In the genomic region with DNA sequence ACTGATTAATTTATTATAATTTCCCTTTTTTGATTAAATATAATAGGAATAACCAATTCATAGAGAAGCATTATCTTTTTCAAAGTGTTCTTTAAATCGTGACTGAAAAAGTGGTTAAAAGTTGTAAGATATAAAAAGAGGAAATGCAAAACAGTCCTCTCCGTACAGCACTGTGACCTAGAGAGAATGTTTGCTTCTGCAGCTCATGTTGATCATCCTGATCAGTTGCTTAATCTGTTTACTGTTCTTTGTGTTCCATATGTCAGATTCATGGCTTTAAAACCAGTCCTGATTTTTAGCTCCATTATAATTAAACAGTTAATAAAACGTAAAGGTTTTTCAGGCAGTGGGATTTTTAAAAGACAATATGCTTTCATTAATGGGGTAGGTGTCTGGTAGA, we compare ENCODE assay signal across 1 cellular context.
TF ChIP-seq lines count a peak whose summit lies in the region.

No MANE protein-coding gene starts in this region.

TF ChIP-seq in endothelial cell of umbilical vein, 7 proteins besides CTCF, POLR2A, EP300 and RAD21:
- TF ChIP-seq FOS (IDR thresholded peaks at IDR 0.05; ENCODE audit: borderline replicate concordance, insufficient read depth, low read length) (no peak), GATA2 (IDR thresholded peaks at IDR 0.05; ENCODE audit: insufficient read depth, insufficient read length, low read depth, low read length) (no peak), MYC (IDR thresholded peaks at IDR 0.05; ENCODE audit: low read depth, low read length) (no peak), JUN (IDR thresholded peaks at IDR 0.05; ENCODE audit: borderline replicate concordance, insufficient read depth, insufficient read length, low read depth) (no peak), POLR2AphosphoS5 (IDR thresholded peaks at IDR 0.05; ENCODE audit: insufficient read depth, low read depth, low read length) (no peak), MAX (IDR thresholded peaks at IDR 0.05; ENCODE audit: insufficient read depth, insufficient read length) (no peak), EZH2 (IDR thresholded peaks at IDR 0.05; ENCODE audit: borderline replicate concordance, low read depth, low read length, severe bottlenecking) (no peak)
